2 cellular contexts compared by ENCODE assay signal in genomic region chr1:117933769-117934168, GRCh38.
TF ChIP-seq lines count a peak whose summit lies in the region.

No MANE protein-coding gene starts in this region.

TF ChIP-seq in liver, 16 proteins besides CTCF, POLR2A, EP300 and RAD21 (continued from another document):
- TF ChIP-seq REST (IDR thresholded peaks at IDR 0.05) (no peak), HNF4G (IDR thresholded peaks at IDR 0.05) (peak; percentile 43), EGR1 (IDR thresholded peaks at IDR 0.05; ENCODE audit: low read depth in 2 of 2) (no peak), RXRA (IDR thresholded peaks at IDR 0.05) (peak in 1 of 2 donors; percentile 46), YY1 (IDR thresholded peaks at IDR 0.05) (peak; percentile 86), HNF4A (conservative IDR thresholded peaks at IDR 0.05) (peak; percentile 82 to 83), SP1 (IDR thresholded peaks at IDR 0.05) (peak; percentile 79)

TF ChIP-seq in HepG2, 621 proteins besides CTCF, POLR2A, EP300 and RAD21:
- TF ChIP-seq AKNA (CRISPR knock-in tag; IDR thresholded peaks at IDR 0.05; ENCODE audit: borderline replicate concordance) = no peak
- no peak for TF ChIP-seq ZNF850 (CRISPR knock-in tag; conservative IDR thresholded peaks at IDR 0.05)
- TF ChIP-seq, protein P1, sequence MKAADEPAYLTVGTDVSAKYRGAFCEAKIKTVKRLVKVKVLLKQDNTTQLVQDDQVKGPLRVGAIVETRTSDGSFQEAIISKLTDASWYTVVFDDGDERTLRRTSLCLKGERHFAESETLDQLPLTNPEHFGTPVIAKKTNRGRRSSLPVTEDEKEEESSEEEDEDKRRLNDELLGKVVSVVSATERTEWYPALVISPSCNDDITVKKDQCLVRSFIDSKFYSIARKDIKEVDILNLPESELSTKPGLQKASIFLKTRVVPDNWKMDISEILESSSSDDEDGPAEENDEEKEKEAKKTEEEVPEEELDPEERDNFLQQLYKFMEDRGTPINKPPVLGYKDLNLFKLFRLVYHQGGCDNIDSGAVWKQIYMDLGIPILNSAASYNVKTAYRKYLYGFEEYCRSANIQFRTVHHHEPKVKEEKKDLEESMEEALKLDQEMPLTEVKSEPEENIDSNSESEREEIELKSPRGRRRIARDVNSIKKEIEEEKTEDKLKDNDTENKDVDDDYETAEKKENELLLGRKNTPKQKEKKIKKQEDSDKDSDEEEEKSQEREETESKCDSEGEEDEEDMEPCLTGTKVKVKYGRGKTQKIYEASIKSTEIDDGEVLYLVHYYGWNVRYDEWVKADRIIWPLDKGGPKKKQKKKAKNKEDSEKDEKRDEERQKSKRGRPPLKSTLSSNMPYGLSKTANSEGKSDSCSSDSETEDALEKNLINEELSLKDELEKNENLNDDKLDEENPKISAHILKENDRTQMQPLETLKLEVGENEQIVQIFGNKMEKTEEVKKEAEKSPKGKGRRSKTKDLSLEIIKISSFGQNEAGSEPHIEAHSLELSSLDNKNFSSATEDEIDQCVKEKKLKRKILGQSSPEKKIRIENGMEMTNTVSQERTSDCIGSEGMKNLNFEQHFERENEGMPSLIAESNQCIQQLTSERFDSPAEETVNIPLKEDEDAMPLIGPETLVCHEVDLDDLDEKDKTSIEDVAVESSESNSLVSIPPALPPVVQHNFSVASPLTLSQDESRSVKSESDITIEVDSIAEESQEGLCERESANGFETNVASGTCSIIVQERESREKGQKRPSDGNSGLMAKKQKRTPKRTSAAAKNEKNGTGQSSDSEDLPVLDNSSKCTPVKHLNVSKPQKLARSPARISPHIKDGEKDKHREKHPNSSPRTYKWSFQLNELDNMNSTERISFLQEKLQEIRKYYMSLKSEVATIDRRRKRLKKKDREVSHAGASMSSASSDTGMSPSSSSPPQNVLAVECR (CRISPR knock-in tag; IDR thresholded peaks at IDR 0.05; ENCODE audit: borderline replicate concordance) = no peak
- TF ChIP-seq MXD1 (CRISPR knock-in tag; IDR thresholded peaks at IDR 0.05) = no peak
- no peak for TF ChIP-seq NFAT5 (CRISPR knock-in tag; IDR thresholded peaks at IDR 0.05)
- no peak for TF ChIP-seq MAFF (IDR thresholded peaks at IDR 0.05; ENCODE audit: low read depth, low read length)
- no peak for TF ChIP-seq RERE (CRISPR knock-in tag; IDR thresholded peaks at IDR 0.05; ENCODE audit: low read depth)
- no peak for TF ChIP-seq ZNF710 (CRISPR knock-in tag; IDR thresholded peaks at IDR 0.05; ENCODE audit: borderline replicate concordance)
- no peak for TF ChIP-seq THRA (CRISPR knock-in tag; IDR thresholded peaks at IDR 0.05; ENCODE audit: borderline replicate concordance)
- no peak for TF ChIP-seq MTF1 (CRISPR knock-in tag; IDR thresholded peaks at IDR 0.05)
- no peak for TF ChIP-seq ZNF598 (CRISPR knock-in tag; IDR thresholded peaks at IDR 0.05; ENCODE audit: borderline replicate concordance)
- no peak for TF ChIP-seq ZNF264 (CRISPR knock-in tag; IDR thresholded peaks at IDR 0.05)
- TF ChIP-seq NFIB (CRISPR knock-in tag; IDR thresholded peaks at IDR 0.05; ENCODE audit: borderline replicate concordance) = no peak
- no peak for TF ChIP-seq ZFP36L1 (CRISPR knock-in tag; IDR thresholded peaks at IDR 0.05)
- TF ChIP-seq ZNF282 (IDR thresholded peaks at IDR 0.05; ENCODE audit: partially characterized antibody) = no peak
- TF ChIP-seq MYPOP (CRISPR knock-in tag; IDR thresholded peaks at IDR 0.05) = no peak
- TF ChIP-seq ZNF510 (CRISPR knock-in tag; IDR thresholded peaks at IDR 0.05; ENCODE audit: low read depth) = no peak
- TF ChIP-seq KMT2B (CRISPR knock-in tag; IDR thresholded peaks at IDR 0.05) = no peak
- TF ChIP-seq MIER2 (CRISPR knock-in tag; IDR thresholded peaks at IDR 0.05) = no peak
